Comparison of ENCODE assay signal across 1 cellular context in the genomic region with DNA sequence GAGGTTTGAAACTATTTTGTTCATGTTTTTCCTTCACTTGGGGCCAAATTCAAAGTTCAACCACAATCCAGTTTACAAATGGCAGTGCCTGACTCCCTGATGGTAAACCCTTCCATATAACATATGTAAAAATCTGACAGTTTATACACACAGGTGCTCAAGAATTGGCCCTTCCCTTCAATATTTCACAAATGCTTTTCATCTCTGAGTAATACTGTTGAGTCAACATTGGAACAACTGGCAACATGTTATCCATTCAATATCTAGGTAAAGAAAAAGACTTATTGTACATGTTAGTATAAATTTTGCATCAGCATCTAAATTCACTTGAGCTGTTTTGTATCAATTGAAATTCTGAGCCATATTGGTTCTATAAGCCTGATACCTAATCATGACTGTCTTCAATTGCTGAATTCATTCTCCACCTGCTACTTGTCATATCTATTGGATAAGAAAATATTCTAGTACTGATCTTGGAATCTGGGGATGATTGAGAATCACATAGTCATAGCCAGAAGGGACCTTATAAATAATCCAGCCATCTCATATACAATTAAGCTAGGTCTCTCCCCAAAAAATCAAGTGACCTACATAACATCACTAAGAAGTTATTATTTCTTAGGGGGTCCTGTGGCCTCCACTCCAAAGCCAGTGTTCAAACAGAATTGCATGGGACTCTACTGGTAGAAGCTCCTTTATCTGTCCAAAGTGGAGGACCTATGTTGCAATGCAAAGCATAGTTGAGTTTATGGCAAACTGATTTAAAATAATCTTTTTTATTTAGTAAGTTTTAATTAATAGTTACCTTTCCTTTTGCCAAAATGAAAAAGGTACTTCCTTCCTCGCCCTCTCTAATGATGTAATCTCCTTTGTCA.
TF ChIP-seq lines count a peak whose summit lies in the region.

No MANE protein-coding gene starts in this region.

TF ChIP-seq in HepG2, 621 proteins besides CTCF, POLR2A, EP300 and RAD21 (continued from another document):
- TF ChIP-seq, protein P1, sequence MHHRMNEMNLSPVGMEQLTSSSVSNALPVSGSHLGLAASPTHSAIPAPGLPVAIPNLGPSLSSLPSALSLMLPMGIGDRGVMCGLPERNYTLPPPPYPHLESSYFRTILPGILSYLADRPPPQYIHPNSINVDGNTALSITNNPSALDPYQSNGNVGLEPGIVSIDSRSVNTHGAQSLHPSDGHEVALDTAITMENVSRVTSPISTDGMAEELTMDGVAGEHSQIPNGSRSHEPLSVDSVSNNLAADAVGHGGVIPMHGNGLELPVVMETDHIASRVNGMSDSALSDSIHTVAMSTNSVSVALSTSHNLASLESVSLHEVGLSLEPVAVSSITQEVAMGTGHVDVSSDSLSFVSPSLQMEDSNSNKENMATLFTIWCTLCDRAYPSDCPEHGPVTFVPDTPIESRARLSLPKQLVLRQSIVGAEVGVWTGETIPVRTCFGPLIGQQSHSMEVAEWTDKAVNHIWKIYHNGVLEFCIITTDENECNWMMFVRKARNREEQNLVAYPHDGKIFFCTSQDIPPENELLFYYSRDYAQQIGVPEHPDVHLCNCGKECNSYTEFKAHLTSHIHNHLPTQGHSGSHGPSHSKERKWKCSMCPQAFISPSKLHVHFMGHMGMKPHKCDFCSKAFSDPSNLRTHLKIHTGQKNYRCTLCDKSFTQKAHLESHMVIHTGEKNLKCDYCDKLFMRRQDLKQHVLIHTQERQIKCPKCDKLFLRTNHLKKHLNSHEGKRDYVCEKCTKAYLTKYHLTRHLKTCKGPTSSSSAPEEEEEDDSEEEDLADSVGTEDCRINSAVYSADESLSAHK (CRISPR knock-in tag; IDR thresholded peaks at IDR 0.05; ENCODE audit: borderline replicate concordance) = no peak
